ENCODE assay signal across 8 cellular contexts in the genomic region with DNA sequence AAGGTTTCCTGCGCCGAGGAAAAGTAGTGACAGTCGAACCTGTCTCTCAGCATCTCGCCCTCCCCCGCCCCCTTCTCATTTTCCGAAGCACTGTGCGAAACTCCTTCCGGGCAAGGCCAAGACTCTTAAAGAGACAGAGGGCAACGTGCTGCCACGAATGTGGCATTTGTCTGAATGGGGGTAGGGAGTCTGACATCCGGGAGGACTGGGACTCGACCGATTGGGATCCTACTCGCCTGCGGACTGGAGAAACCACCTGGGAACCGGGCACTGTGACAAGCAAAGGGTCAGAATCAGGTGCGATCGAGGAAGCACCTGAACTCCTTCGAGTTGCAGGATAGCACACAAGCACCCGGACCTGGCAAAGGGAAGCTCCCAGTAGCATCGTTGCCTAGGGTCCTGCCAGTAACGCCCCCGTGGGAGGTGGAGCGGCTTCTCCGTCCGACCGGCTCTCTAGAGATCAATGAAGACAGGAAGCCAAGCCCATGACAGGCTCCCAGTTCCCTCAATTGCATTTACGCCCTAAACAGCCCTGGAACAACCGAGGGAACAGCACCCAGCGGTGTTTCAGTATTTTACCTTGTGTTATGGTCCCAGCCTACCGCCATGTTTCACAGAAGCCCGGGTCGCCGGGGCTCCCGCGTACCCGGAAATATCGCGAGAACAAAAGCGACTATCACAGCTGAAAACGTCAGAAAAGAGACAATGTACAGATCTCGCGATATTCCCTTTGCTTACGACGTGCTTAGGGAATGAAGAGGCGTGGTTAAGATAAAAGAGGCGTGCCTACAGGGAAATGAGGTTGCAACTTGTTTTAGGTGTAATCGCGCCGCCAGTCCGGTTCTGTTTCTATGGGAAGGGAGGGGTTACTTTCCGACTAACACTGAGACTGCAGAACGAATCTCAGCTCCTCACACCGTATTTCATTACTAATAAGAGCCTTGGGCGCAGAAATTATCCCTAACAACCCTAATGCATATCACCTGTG. TPM values are rescaled to one million over a fixed set of nuclear protein-coding genes. Genes with fewer than 3 reads are reported as not detected.
DNase-seq lines count a peak whose midpoint lies in the region; ATAC-seq and TF ChIP-seq lines count a peak whose summit lies in the region.

ERGIC2 (minus strand) TSS at position 637 of the 988 bp plus-strand sequence. CDS start 9,539 bp downstream, outside the sequence.

- H3K4me3 Mint-ChIP-seq in activated CD4-positive, alpha-beta T cell treated with anti-CD3 and anti-CD28 coated beads for 36 hours = peak within 1 kb of the TSS; percentile 92

- H3K27me3 ChIP-seq in kidney epithelial cell (ENCODE audit: control insufficient read depth, insufficient read depth, low read length) = no peaks in the 10 kb centered on the region

- peak; percentile 95 for ATAC-seq in HG03442 (IDR thresholded peaks at IDR 0.05; ENCODE audit: unreplicated experiment)
- peak; percentile 95 for ATAC-seq in activated CD4-positive, alpha-beta T cell treated with anti-CD3 and anti-CD28 coated beads for 36 hours

- no peaks in the 10 kb centered on the region for H3K9me3 Mint-ChIP-seq in activated CD4-positive, alpha-beta T cell treated with anti-CD3 and anti-CD28 coated beads for 36 hours (ENCODE audit: low read depth)

- H3K27ac Mint-ChIP-seq in activated CD4-positive, alpha-beta T cell treated with anti-CD3 and anti-CD28 coated beads for 36 hours = peak within 1 kb of the TSS; percentile 93

- CTCF ChIA-PET in activated CD4-positive, alpha-beta T cell treated with anti-CD3 and anti-CD28 coated beads for 36 hours (lab: Charles Lee) = interaction anchor here (0.6 kb wide), 2 partner anchors 303 to 1516 kb away, joined by 3 read pairs; no protein-coding TSS in a partner anchor

- POLR2A ChIA-PET in activated CD4-positive, alpha-beta T cell treated with anti-CD3 and anti-CD28 coated beads for 36 hours (lab: Charles Lee) = interaction anchor here (0.8 kb wide), 1 partner anchor 10 kb away, joined by 3 read pairs; no protein-coding TSS in a partner anchor

- no peaks in the 10 kb centered on the region for H3K36me3 ChIP-seq in kidney epithelial cell (ENCODE audit: control insufficient read depth, insufficient read depth, low read length)

- no peak for TF ChIP-seq CTCF in choroid plexus epithelial cell (conservative IDR thresholded peaks at IDR 0.05; ENCODE audit: low read depth, low read length)
- TF ChIP-seq CTCF in kidney epithelial cell (IDR thresholded peaks at IDR 0.05; ENCODE audit: insufficient read depth, low read length, poor library complexity, severe bottlenecking) = no peak

- peaks cover 19% of the 10 kb centered on the region for H3K36me3 Mint-ChIP-seq in activated CD4-positive, alpha-beta T cell treated with anti-CD3 and anti-CD28 coated beads for 36 hours (ENCODE audit: low read depth)

- intact Hi-C loops in activated CD4-positive, alpha-beta T cell treated with anti-CD3 and anti-CD28 coated beads for 36 hours (cut with DNase I, micrococcal nuclease) = loop anchor here (1.0 to 10.0 kb wide), 10 partner anchors 48 to 1944 kb away; partner anchors contain the start of genes CAPRIN2 (in 2 of the 2), CCDC91 (in 1 of the 2), DDX11 (in 1 of the 2) and FAR2 (in 1 of the 2)

- DNase-seq in Ammon's horn (ENCODE audit: low spot score) = peak; percentile 96
- DNase-seq in GM19238 (ENCODE audit: insufficient read length, low spot score) = peak; percentile 74
- peak; percentile 99 for DNase-seq in NCI-H524 (lab: John Stamatoyannopoulos, UW)
- peak; percentile 93 for DNase-seq in activated CD4-positive, alpha-beta T cell treated with anti-CD3 and anti-CD28 coated beads for 36 hours
- DNase-seq in choroid plexus epithelial cell (ENCODE audit: low read depth) = peak; percentile 100
- peak; percentile 98 for DNase-seq in kidney epithelial cell (ENCODE audit: low read depth)
- peak; percentile 80 to 84 for DNase-seq in stimulated activated CD4-positive, alpha-beta T cell treated with anti-CD3 and anti-CD28 coated beads, Interleukin-15, amount 100 ng/mL, for 48 hours (ENCODE audit: low read depth in 2 of 2)

- peaks cover 42% of the 10 kb centered on the region for H3K4me1 Mint-ChIP-seq in activated CD4-positive, alpha-beta T cell treated with anti-CD3 and anti-CD28 coated beads for 36 hours

- H3K4me3 ChIP-seq in choroid plexus epithelial cell (ENCODE audit: low read depth, low read length) = peak within 1 kb of the TSS; percentile 83
- peak within 1 kb of the TSS; percentile 61 for H3K4me3 ChIP-seq in kidney epithelial cell (ENCODE audit: low read depth, low read length)

- no peaks in the 10 kb centered on the region for H3K27me3 Mint-ChIP-seq in activated CD4-positive, alpha-beta T cell treated with anti-CD3 and anti-CD28 coated beads for 36 hours

RNA-seq across cellular contexts. Expression of gene ERGIC2, which starts in this region (rescaled TPM):
- total RNA-seq in activated CD4-positive, alpha-beta T cell treated with anti-CD3 and anti-CD28 coated beads for 36 hours = 100 to 1,000 TPM; 104 to 151 TPM
- 49.6 and 53.7 TPM in 2 replicates for total RNA-seq in kidney epithelial cell

Comparison
In these comparisons a context has a peak if more than half of its experiments do, and no peak if none do; other contexts are left out.
1. Peak in every context shown above with its lines: DNase-seq, ATAC-seq and H3K4me3 ChIP-seq.